Comparison of ENCODE assay signal across 8 cellular contexts in genomic region chr3:101643861-101644613, GRCh38. TPM values are rescaled to one million over a fixed set of nuclear protein-coding genes. Genes with fewer than 3 reads are reported as not detected.
DNase-seq lines count a peak whose midpoint lies in the region; ATAC-seq, FAIRE-seq and TF ChIP-seq lines count a peak whose summit lies in the region.

No MANE protein-coding gene starts in this region.

- peak overlapping the region; percentile 33 for H3K27ac ChIP-seq in RWPE2 (ENCODE audit: poor library complexity, severe bottlenecking)

- no peaks in the 10 kb centered on the region for H3K4me1 Mint-ChIP-seq in type B pancreatic cell (ENCODE audit: unreplicated experiment)

- peaks cover 10% of the 10 kb centered on the region; the same call in 1 of the 2 replicates for H3K36me3 ChIP-seq in RWPE2 (ENCODE audit: low read depth)
- peaks cover 3% of the 10 kb centered on the region for H3K36me3 ChIP-seq in bronchial epithelial cell (ENCODE audit: control insufficient read depth, insufficient read depth, low read length)

- peaks cover 3% of the 10 kb centered on the region for H3K36me3 Mint-ChIP-seq in type B pancreatic cell

- no peaks in the 10 kb centered on the region for H3K9me3 Mint-ChIP-seq in type B pancreatic cell

- no peak for FAIRE-seq in bronchial epithelial cell (lab: Jason Lieb, UNC)

- no peaks in the 10 kb centered on the region for H3K9me3 ChIP-seq in RWPE2 (ENCODE audit: severe bottlenecking)

- TF ChIP-seq POLR2A in GM18505 (IDR thresholded peaks at IDR 0.05; ENCODE audit: borderline replicate concordance, extremely low read depth, insufficient read depth, insufficient read length), result no peak

- no peak overlapping the region for H3K27ac Mint-ChIP-seq in type B pancreatic cell

- H3K4me3 ChIP-seq in RWPE2 (ENCODE audit: severe bottlenecking) (no peak overlapping the region), bronchial epithelial cell (ENCODE audit: low read depth, low read length) (no peak overlapping the region)

- DNase-seq in H4 (ENCODE audit: low spot score) (peak; percentile 69), RWPE2 (ENCODE audit: low spot score) (no peak), bronchial epithelial cell (ENCODE audit: low read depth) (peak; percentile 84), type B pancreatic cell (ENCODE audit: extremely low spot score, unreplicated experiment) (no peak), COLO668 (lab: John Stamatoyannopoulos, UW; ENCODE audit: unreplicated experiment) (no peak)
- peak; percentile 53 for DNase-seq in stimulated activated CD4-positive, alpha-beta T cell treated with anti-CD3 and anti-CD28 coated beads, Interleukin-1b, Interleukin-23, amount 100 ng/mL, for 48 hours

- TF ChIP-seq CTCF in RWPE2 (IDR thresholded peaks at IDR 0.05; ENCODE audit: poor library complexity, severe bottlenecking) (no peak), bronchial epithelial cell (IDR thresholded peaks at IDR 0.05; ENCODE audit: insufficient read depth, low read length, severe bottlenecking) (no peak), type B pancreatic cell (conservative IDR thresholded peaks at IDR 0.05) (no peak)

- peaks cover 8% of the 10 kb centered on the region for H3K4me1 ChIP-seq in RWPE2 (ENCODE audit: insufficient read depth, poor library complexity, severe bottlenecking)

- no peaks in the 10 kb centered on the region for H3K27me3 Mint-ChIP-seq in type B pancreatic cell

- no peak overlapping the region for H3K4me3 Mint-ChIP-seq in type B pancreatic cell

- ATAC-seq in RWPE2 (ENCODE audit: low read depth) (peak; percentile 82), HG03571 (IDR thresholded peaks at IDR 0.05; ENCODE audit: unreplicated experiment) (no peak), GM18505 (IDR thresholded peaks at IDR 0.05; ENCODE audit: unreplicated experiment) (no peak)

- H3K27me3 ChIP-seq in RWPE2 (ENCODE audit: insufficient read depth, poor library complexity, severe bottlenecking) (no peaks in the 10 kb centered on the region), bronchial epithelial cell (ENCODE audit: control insufficient read depth, insufficient read depth, low read length) (no peaks in the 10 kb centered on the region)

RNA-seq across cellular contexts. Expression of gene ZBTB11, which starts 32.9 kb away (rescaled TPM):
- 11.7 and 15.8 TPM in 2 replicates for total RNA-seq in H4 (2014; rRNA removed; shearing (Covaris generic))
- total RNA-seq in bronchial epithelial cell (30.3 and 34.2 TPM in 2 replicates), type B pancreatic cell (ENCODE audit: low replicate concordance) (15.4 and 18.4 TPM in 2 replicates)

RNA-seq across cellular contexts. Expression of gene RPL24, which starts 42.5 kb away (rescaled TPM):
- total RNA-seq in H4 (2014; rRNA removed; shearing (Covaris generic)), result 1,482 and 1,554 TPM in 2 replicates
- total RNA-seq in bronchial epithelial cell, result 1,828 and 1,902 TPM in 2 replicates
- 1,197 and 1,373 TPM in 2 replicates for total RNA-seq in type B pancreatic cell (ENCODE audit: low replicate concordance)

Comparison
In these comparisons a context has a peak if more than half of its experiments do, and no peak if none do; other contexts are left out.
1. DNase-seq: peak in H4 (single experiment), bronchial epithelial cell (single experiment) and stimulated activated CD4-positive, alpha-beta T cell treated with anti-CD3 and anti-CD28 coated beads, Interleukin-1b, Interleukin-23, amount 100 ng/mL, for 48 hours (single experiment); none in RWPE2 (single experiment), type B pancreatic cell (single experiment) and COLO668 (single experiment).